8 cellular contexts compared by ENCODE assay signal in genomic region chr19:56476671-56477428, GRCh38. TPM values are rescaled to one million over a fixed set of nuclear protein-coding genes. Genes with fewer than 3 reads are reported as not detected.
DNase-seq lines count a peak whose midpoint lies in the region; ATAC-seq and TF ChIP-seq lines count a peak whose summit lies in the region.

Gene ZNF667, minus strand, starts transcription at chr19:56477345. Its CDS starts 14,975 bp downstream, at chr19:56462370.

- POLR2A ChIA-PET in Caco-2 (lab: Charles Lee) = no interaction called here

- no peaks in the 10 kb centered on the region for H3K27me3 ChIP-seq in Caco-2 (replicated peaks; ENCODE audit: control insufficient read depth, insufficient read depth, low read length)

- intact Hi-C loops in Caco-2 (cut with micrococcal nuclease; ENCODE audit: unreplicated experiment) = no loop called here

- no peak for TF ChIP-seq CTCF in Caco-2 (IDR thresholded peaks at IDR 0.05; ENCODE audit: insufficient read depth in 1 of 2, low read depth in 1 of 2, low read length in 1 of 2, severe bottlenecking in 1 of 2, unreplicated experiment in 1 of 2)

- no peaks in the 10 kb centered on the region for H3K9me3 ChIP-seq in T-helper 17 cell (ENCODE audit: control insufficient read depth, low read length, poor library complexity, severe bottlenecking)
- peaks cover 18% of the 10 kb centered on the region for H3K9me3 ChIP-seq in Caco-2

- H3K4me1 Mint-ChIP-seq in T-helper 17 cell = no peaks in the 10 kb centered on the region
- no peaks in the 10 kb centered on the region for H3K4me1 Mint-ChIP-seq in Caco-2 (ENCODE audit: low read depth, unreplicated experiment)

- ATAC-seq in T-helper 17 cell = peak; percentile 59
- no peak for ATAC-seq in HG03159 (IDR thresholded peaks at IDR 0.05; ENCODE audit: unreplicated experiment)

- H3K36me3 Mint-ChIP-seq in T-helper 17 cell (ENCODE audit: low read depth) (no peaks in the 10 kb centered on the region), Caco-2 (ENCODE audit: insufficient read depth, unreplicated experiment) (no peaks in the 10 kb centered on the region)

- BruUV-seq in Caco-2 (replicated peaks; lab: Mats Ljungman, UMichigan) = no TSS peak

- H3K27ac Mint-ChIP-seq in T-helper 17 cell (no peak within 1 kb of the TSS), Caco-2 (ENCODE audit: unreplicated experiment) (no peak within 1 kb of the TSS)

- no peaks in the 10 kb centered on the region for H3K36me3 ChIP-seq in Caco-2 (ENCODE audit: control insufficient read depth, insufficient read depth, low read length)

- CTCF ChIA-PET in Caco-2 (lab: Charles Lee) = no interaction called here

- H3K9me3 Mint-ChIP-seq in Caco-2 (ENCODE audit: unreplicated experiment) = peaks cover 53% of the 10 kb centered on the region

- H3K4me3 ChIP-seq in Caco-2 (ENCODE audit: low read depth, low read length) = no peak within 1 kb of the TSS

- DNase-seq in G401 (ENCODE audit: low spot score) = peak; percentile 35
- DNase-seq in T-helper 17 cell = no peak
- DNase-seq in dedifferentiated amniotic fluid mesenchymal stem cell (ENCODE audit: extremely low spot score) = peak; percentile 75
- peak; percentile 18 for DNase-seq in medulla oblongata (ENCODE audit: extremely low spot score)
- peak; percentile 3 to 30 for DNase-seq in stimulated activated CD8-positive, alpha-beta memory T cell treated with anti-CD3 and anti-CD28 coated beads, Interleukin-4, amount 100 ng/mL, for 4 hours (ENCODE audit: low read depth in 2 of 2, low spot score in 1 of 2)
- no peak for DNase-seq in activated effector memory CD4-positive, alpha-beta T cell treated with anti-CD3 and anti-CD28 coated beads, Interleukin-2, amount 50 U/mL, for 16 hours
- DNase-seq in Caco-2 = no peak

- peak within 1 kb of the TSS; percentile 61 for H3K4me3 Mint-ChIP-seq in T-helper 17 cell
- H3K4me3 Mint-ChIP-seq in Caco-2 (ENCODE audit: unreplicated experiment) = no peak within 1 kb of the TSS

- H3K27me3 Mint-ChIP-seq in T-helper 17 cell = no peaks in the 10 kb centered on the region
- no peaks in the 10 kb centered on the region for H3K27me3 Mint-ChIP-seq in Caco-2 (ENCODE audit: insufficient read depth, unreplicated experiment)

- in situ Hi-C loops in G401 (cut with HindIII; ENCODE audit: low sequenced_read_pairs) = no loop called here

- H3K4me1 ChIP-seq in Caco-2 = no peaks in the 10 kb centered on the region

RNA-seq across cellular contexts. Expression of gene ZNF667, which starts in this region (rescaled TPM):
- 9.2 and 28.3 TPM in 2 replicates for total RNA-seq in G401 (2014; rRNA removed; shearing (Covaris generic))
- total RNA-seq in T-helper 17 cell (1 to 10 TPM in 1 of 2 donors, under 1 TPM in 1; 0.26 to 2.0 TPM), Caco-2 (2022) (not detected in 2 replicates)

Comparison
In these comparisons a context has a peak if more than half of its experiments do, and no peak if none do; other contexts are left out.
1. DNase-seq: peak in G401 (single experiment), dedifferentiated amniotic fluid mesenchymal stem cell (single experiment), medulla oblongata (single experiment) and stimulated activated CD8-positive, alpha-beta memory T cell treated with anti-CD3 and anti-CD28 coated beads, Interleukin-4, amount 100 ng/mL, for 4 hours (2 of 2); none in T-helper 17 cell (0 of 3), activated effector memory CD4-positive, alpha-beta T cell treated with anti-CD3 and anti-CD28 coated beads, Interleukin-2, amount 50 U/mL, for 16 hours (single experiment) and Caco-2 (0 of 2).